In genomic region chr12:1185460-1186182, GRCh38 we compare ENCODE assay signal across 16 cellular contexts.
DNase-seq lines count a peak whose midpoint lies in the region; ATAC-seq, FAIRE-seq and TF ChIP-seq lines count a peak whose summit lies in the region.
"Had no signal": no experiment of that assay in that cellular context is flagged by ENCODE, and none has a peak within 500 bp of the region (broad histone marks: within the 10 kb centered on the region; RNA-seq: fewer than 3 reads in every experiment).

No MANE protein-coding gene starts in this region.

- H3K4me1 Mint-ChIP-seq in natural killer cell treated with Interleukin-12 subunit alpha and Interleukin-12 subunit beta and Interleukin-15 and Interleukin-18, amount 100 ng/mL, for 72 hours (ENCODE audit: low read depth in 2 of 2): peaks cover 0 to 13% of the 10 kb centered on the region in 2 donors
- no peaks in the 10 kb centered on the region for H3K4me1 Mint-ChIP-seq in natural killer cell
- H3K4me1 Mint-ChIP-seq in T-helper 2 cell treated with Interferon-gamma antibody and Interleukin-4, amounts not matched to agents 5 μg/mL and 100 μg/mL, for 36 hours (ENCODE audit: low read depth): no peaks in the 10 kb centered on the region

- no peak overlapping the region for H2AFZ ChIP-seq in OCI-LY1 (ENCODE audit: low read length)

- H3K27ac Mint-ChIP-seq in natural killer cell treated with Interleukin-12 subunit alpha and Interleukin-12 subunit beta and Interleukin-15 and Interleukin-18, amount 100 ng/mL, for 72 hours: peak overlapping the region in 1 of 2 donors; percentile 56
- H3K27ac Mint-ChIP-seq in natural killer cell: no peak overlapping the region
- H3K27ac Mint-ChIP-seq in T-helper 2 cell treated with Interferon-gamma antibody and Interleukin-4, amounts not matched to agents 5 μg/mL and 100 μg/mL, for 36 hours: no peak overlapping the region

- H3K9me2 ChIP-seq in OCI-LY1 (ENCODE audit: low read depth, low read length): no peaks in the 10 kb centered on the region

- intact Hi-C loops in natural killer cell (cut with micrococcal nuclease): no loop called here

- TF ChIP-seq CTCF in natural killer cell (IDR thresholded peaks at IDR 0.05) (no peak), OCI-LY1 (IDR thresholded peaks at IDR 0.05; ENCODE audit: low read length) (no peak)

- peaks cover 16% of the 10 kb centered on the region for H3K36me3 Mint-ChIP-seq in natural killer cell treated with Interleukin-12 subunit alpha and Interleukin-12 subunit beta and Interleukin-15 and Interleukin-18, amount 100 ng/mL, for 72 hours
- no peaks in the 10 kb centered on the region for H3K36me3 Mint-ChIP-seq in natural killer cell
- peaks cover 25% of the 10 kb centered on the region for H3K36me3 Mint-ChIP-seq in T-helper 2 cell treated with Interferon-gamma antibody and Interleukin-4, amounts not matched to agents 5 μg/mL and 100 μg/mL, for 36 hours (ENCODE audit: low read depth)

- no peaks in the 10 kb centered on the region for H3F3A ChIP-seq in OCI-LY1 (ENCODE audit: insufficient read depth, low read length)

- H3K4me3 Mint-ChIP-seq in natural killer cell treated with Interleukin-12 subunit alpha and Interleukin-12 subunit beta and Interleukin-15 and Interleukin-18, amount 100 ng/mL, for 72 hours: peak overlapping the region; percentile 61
- no peak overlapping the region for H3K4me3 Mint-ChIP-seq in natural killer cell
- no peak overlapping the region for H3K4me3 Mint-ChIP-seq in T-helper 2 cell treated with Interferon-gamma antibody and Interleukin-4, amounts not matched to agents 5 μg/mL and 100 μg/mL, for 36 hours

- H4K20me1 ChIP-seq in OCI-LY1 (ENCODE audit: insufficient read depth, low read length): no peaks in the 10 kb centered on the region

- no peak overlapping the region for H3K9ac ChIP-seq in OCI-LY1 (ENCODE audit: low read length)

- H3K4me2 ChIP-seq in OCI-LY1 (ENCODE audit: low read length): no peak overlapping the region

- no peak for FAIRE-seq in RCC 7860 (lab: Jason Lieb, UNC)
- FAIRE-seq: colon had no signal

- H3K36me3 ChIP-seq in OCI-LY1 (ENCODE audit: insufficient read depth, low read length): peaks cover 6% of the 10 kb centered on the region; the same call in 1 of the 2 replicates

- no peaks in the 10 kb centered on the region for H3K9me3 Mint-ChIP-seq in natural killer cell treated with Interleukin-12 subunit alpha and Interleukin-12 subunit beta and Interleukin-15 and Interleukin-18, amount 100 ng/mL, for 72 hours
- H3K9me3 Mint-ChIP-seq in natural killer cell: no peaks in the 10 kb centered on the region
- no peaks in the 10 kb centered on the region for H3K9me3 Mint-ChIP-seq in T-helper 2 cell treated with Interferon-gamma antibody and Interleukin-4, amounts not matched to agents 5 μg/mL and 100 μg/mL, for 36 hours

- H3K4me3 ChIP-seq in OCI-LY1 (ENCODE audit: low read depth, low read length, poor library complexity, severe bottlenecking): no peak overlapping the region
- H3K4me3 ChIP-seq: heart right ventricle, upper lobe of left lung had no signal

- H3K4me1 ChIP-seq in OCI-LY1 (ENCODE audit: insufficient read depth, low read length, severe bottlenecking): peaks cover 8% of the 10 kb centered on the region

- H3K9me3 ChIP-seq in OCI-LY1 (ENCODE audit: low read length): no peaks in the 10 kb centered on the region
- H3K9me3 ChIP-seq: heart right ventricle, upper lobe of left lung had no signal

- no peaks in the 10 kb centered on the region for H3K27me3 Mint-ChIP-seq in natural killer cell treated with Interleukin-12 subunit alpha and Interleukin-12 subunit beta and Interleukin-15 and Interleukin-18, amount 100 ng/mL, for 72 hours
- H3K27me3 Mint-ChIP-seq in natural killer cell (ENCODE audit: low read depth in 2 of 2): no peaks in the 10 kb centered on the region
- no peaks in the 10 kb centered on the region for H3K27me3 Mint-ChIP-seq in T-helper 2 cell treated with Interferon-gamma antibody and Interleukin-4, amounts not matched to agents 5 μg/mL and 100 μg/mL, for 36 hours (ENCODE audit: low read depth)

- no peaks in the 10 kb centered on the region for H3K27me3 ChIP-seq in OCI-LY1 (ENCODE audit: insufficient read depth, low read length)
- H3K27me3 ChIP-seq: heart right ventricle, upper lobe of left lung had no signal

- no peak for DNase-seq in natural killer cell treated with Interleukin-12 subunit alpha and Interleukin-12 subunit beta and Interleukin-15 and Interleukin-18, amount 100 ng/mL, for 72 hours (ENCODE audit: low spot score)
- DNase-seq in natural killer cell (no peak), AML-193 (lab: John Stamatoyannopoulos, UW) (no peak), RCC 7860 (ENCODE audit: low spot score) (no peak), EL (no peak)
- DNase-seq in T-helper 2 cell treated with Interferon-gamma antibody and Interleukin-4, amounts not matched to agents 5 μg/mL and 100 μg/mL, for 36 hours (ENCODE audit: low spot score): no peak
- DNase-seq: activated CD8-positive, alpha-beta memory T cell treated with anti-CD3 and anti-CD28 coated beads, Interleukin-2, amount 50 U/mL, for 4 hours; heart right ventricle; kidney glomerular epithelial cell; NK-92 treated with Interleukin-12 subunit alpha and Interleukin-12 subunit beta, amount 100 ng/mL, for 24 hours; stimulated activated CD4-positive, alpha-beta T cell treated with anti-CD3 and anti-CD28 coated beads, Interleukin-1b, Interleukin-23, amount 100 ng/mL, for 48 hours; upper lobe of left lung had no signal

- peak overlapping the region; percentile 22 for H3K27ac ChIP-seq in OCI-LY1 (ENCODE audit: low read depth, low read length, poor library complexity, severe bottlenecking)
- H3K27ac ChIP-seq: HL-60, upper lobe of left lung had no signal

- no peaks in the 10 kb centered on the region for H3K79me2 ChIP-seq in OCI-LY1 (ENCODE audit: insufficient read depth, low read length)

- ATAC-seq in natural killer cell treated with Interleukin-12 subunit alpha and Interleukin-12 subunit beta and Interleukin-15 and Interleukin-18, amount 100 ng/mL, for 72 hours: no peak
- ATAC-seq in natural killer cell: no peak
- peak; percentile 60 for ATAC-seq in HG02610 (IDR thresholded peaks at IDR 0.05; ENCODE audit: unreplicated experiment)
- ATAC-seq: heart right ventricle had no signal
